Comparison of ENCODE assay signal across 1 cellular context in genomic region chr2:157424374-157424773, GRCh38.
TF ChIP-seq lines count a peak whose summit lies in the region.

No MANE protein-coding gene starts in this region.

TF ChIP-seq in GM12878, 131 proteins besides CTCF, POLR2A, EP300 and RAD21:
- TF ChIP-seq BHLHE40 (IDR thresholded peaks at IDR 0.05; ENCODE audit: borderline replicate concordance in 1 of 2, low read depth in 2 of 2, low read length in 1 of 2) (no peak), ZBTB40 (IDR thresholded peaks at IDR 0.05; ENCODE audit: borderline replicate concordance) (0 out of 2 replicates have a peak, but pooled peaks have one; percentile 22), CBX3 (IDR thresholded peaks at IDR 0.05; ENCODE audit: borderline replicate concordance, low read depth) (no peak), POLR2AphosphoS5 (IDR thresholded peaks at IDR 0.05; ENCODE audit: low read length) (peak; percentile 47; the same call in 1 of the 2 replicates), POLR2AphosphoS2 (IDR thresholded peaks at IDR 0.05; ENCODE audit: low read depth, low read length) (0 out of 2 replicates have a peak, but pooled peaks have one; percentile 59)
